ENCODE assay signal across 12 cellular contexts in genomic region chr9:652896-653295, GRCh38.
A peak's percentile ranks its signal among the peaks of the same experiment; 100 is the strongest.
DNase-seq lines count a peak whose midpoint lies in the region; ATAC-seq and TF ChIP-seq lines count a peak whose summit lies in the region.
"Had no signal": no experiment of that assay in that cellular context is flagged by ENCODE, and none has a peak within 500 bp of the region (broad histone marks: within the 10 kb centered on the region; RNA-seq: fewer than 3 reads in every experiment).

No MANE protein-coding gene starts in this region.

- no peak for TF ChIP-seq POLR2A in NB4 (IDR thresholded peaks at IDR 0.05; ENCODE audit: extremely low read depth, insufficient read length)

- H3K36me3 ChIP-seq in tibial artery (no peaks in the 10 kb centered on the region), HAP-1 (replicated peaks) (no peaks in the 10 kb centered on the region)
- H3K36me3 ChIP-seq: SJCRH30 had no signal

- ATAC-seq in esophagus mucosa: peak; percentile 76
- ATAC-seq in left lobe of liver: peak; percentile 16
- no peak for ATAC-seq in GM21526 (IDR thresholded peaks at IDR 0.05; ENCODE audit: low FRiP score, unreplicated experiment)
- no peak for ATAC-seq in GM18520 (IDR thresholded peaks at IDR 0.05; ENCODE audit: unreplicated experiment)
- ATAC-seq: activated naive CD4-positive, alpha-beta T cell treated with anti-CD3 and anti-CD28 coated beads, Interleukin-2, amount 50 U/mL, for 72 hours had no signal

- DNase-seq in NB4 (ENCODE audit: low read depth): peak; percentile 83
- DNase-seq in left lobe of liver (ENCODE audit: low spot score): no peak
- peak; percentile 59 to 77 for DNase-seq in tibial artery
- no peak for DNase-seq in HAP-1 (ENCODE audit: low spot score in 2 of 2)
- DNase-seq: Karpas-422, NCI-H2081 treated with DMSO at 0.1 percent for 48 hours, NCI-H748 treated with DMSO at 0.1 percent for 48 hours, SJCRH30 had no signal

- in situ Hi-C loops in HAP-1 (cut with MboI; ENCODE audit: low sequenced_read_pairs): no loop called here

- H3K27me3 ChIP-seq in tibial artery (no peaks in the 10 kb centered on the region), HAP-1 (ENCODE audit: low read depth) (no peaks in the 10 kb centered on the region)
- H3K27me3 ChIP-seq: SJCRH30 had no signal

- TF ChIP-seq CTCF in NB4 (IDR thresholded peaks at IDR 0.05; ENCODE audit: low read depth, low read length) (no peak), tibial artery (IDR thresholded peaks at IDR 0.05) (no peak)

- H3K4me3 ChIP-seq in NB4 (ENCODE audit: low read depth, low read length) (no peak overlapping the region), tibial artery (no peak overlapping the region), HAP-1 (no peak overlapping the region)
- H3K4me3 ChIP-seq: SJCRH30 had no signal

- H3K9me3 ChIP-seq in tibial artery (no peaks in the 10 kb centered on the region), HAP-1 (no peaks in the 10 kb centered on the region)
- H3K9me3 ChIP-seq: SJCRH30 had no signal

- intact Hi-C loops in tibial artery (cut with DNase I; ENCODE audit: low total_unique reads): no loop called here

- H3K4me1 ChIP-seq in tibial artery (peaks cover 0 to 86% (median 38%) of the 10 kb centered on the region in 4 donors), HAP-1 (peaks cover 4% of the 10 kb centered on the region)
- H3K4me1 ChIP-seq: SJCRH30 had no signal

- H3K27ac ChIP-seq in tibial artery: peak overlapping the region; percentile 53 to 56
- H3K27ac ChIP-seq: SJCRH30 had no signal

Comparison
In these comparisons a context has a peak if more than half of its experiments do, and no peak if none do; other contexts are left out.
1. DNase-seq: peak in NB4 (single experiment) and tibial artery (2 of 2); none in left lobe of liver (single experiment) and HAP-1 (0 of 2).
2. ATAC-seq: peak in esophagus mucosa (single experiment) and left lobe of liver (single experiment); none in GM21526 (single experiment) and GM18520 (single experiment).